Comparison of ENCODE assay signal across 9 cellular contexts in genomic region chr13:106520205-106521004, GRCh38. TPM values are rescaled to one million over a fixed set of nuclear protein-coding genes. Genes with fewer than 3 reads are reported as not detected.
DNase-seq lines count a peak whose midpoint lies in the region; ATAC-seq and TF ChIP-seq lines count a peak whose summit lies in the region.
"Had no signal": no experiment of that assay in that cellular context is flagged by ENCODE, and none has a peak within 500 bp of the region (broad histone marks: within the 10 kb centered on the region; RNA-seq: fewer than 3 reads in every experiment).

No MANE protein-coding gene starts in this region.

- H3K36me3 ChIP-seq in parathyroid adenoma (ENCODE audit: control insufficient read depth, insufficient read depth, low read length), result no peaks in the 10 kb centered on the region

- DNase-seq in ELF-1 (ENCODE audit: low read depth, low spot score) (peak; percentile 47), NCI-H510A (lab: John Stamatoyannopoulos, UW) (peak; percentile 14), epithelial cell of esophagus (ENCODE audit: low read depth) (no peak), head of caudate nucleus (no peak), occipital lobe (lab: John Stamatoyannopoulos, UW) (no peak)
- no peak for DNase-seq in activated CD4-positive, CD25-positive, alpha-beta regulatory T cell treated with anti-CD3 and anti-CD28 coated beads, Interleukin-2, amount 50 U/mL, for 72 hours
- DNase-seq: activated CD4-positive, alpha-beta T cell treated with anti-CD3 and anti-CD28 coated beads for 48 hours had no signal

- H3K4me1 ChIP-seq in parathyroid adenoma, result no peaks in the 10 kb centered on the region

- no peak overlapping the region for H3K9ac ChIP-seq in parathyroid adenoma

- H3K4me3 ChIP-seq in epithelial cell of esophagus (ENCODE audit: low read length), result no peak overlapping the region
- H3K4me3 ChIP-seq in parathyroid adenoma (ENCODE audit: low read depth, low read length), result peak overlapping the region; percentile 36

- no peak for ATAC-seq in GM21528 (IDR thresholded peaks at IDR 0.05; ENCODE audit: low FRiP score, unreplicated experiment)

- TF ChIP-seq CTCF in epithelial cell of esophagus (IDR thresholded peaks at IDR 0.05; ENCODE audit: insufficient read depth, low read depth, low read length, missing control alignments) (peak; percentile 34), parathyroid adenoma (IDR thresholded peaks at IDR 0.05) (peak; percentile 11)

- H3K4me2 ChIP-seq in parathyroid adenoma (ENCODE audit: low read length), result peak overlapping the region; percentile 73

- no peaks in the 10 kb centered on the region for H3K79me2 ChIP-seq in parathyroid adenoma

- H3K27ac ChIP-seq in parathyroid adenoma, result no peak overlapping the region

- H2AFZ ChIP-seq in parathyroid adenoma, result no peak overlapping the region

- intact Hi-C loops in head of caudate nucleus (cut with DNase I), result no loop called here

- no peaks in the 10 kb centered on the region for H3K9me3 ChIP-seq in parathyroid adenoma (ENCODE audit: control insufficient read depth, low read length)

- no peaks in the 10 kb centered on the region for H3K27me3 ChIP-seq in parathyroid adenoma (ENCODE audit: control insufficient read depth, insufficient read depth, low read length)

RNA-seq across cellular contexts. Expression of gene EFNB2, which starts 15.1 kb away (rescaled TPM):
- total RNA-seq in occipital lobe, result 82.8 TPM

RNA-seq across cellular contexts. Expression of gene ARGLU1, which starts 47.5 kb away (rescaled TPM):
- 160 TPM for total RNA-seq in occipital lobe

Comparison
In these comparisons a context has a peak if more than half of its experiments do, and no peak if none do; other contexts are left out.
1. DNase-seq: peak in ELF-1 (single experiment) and NCI-H510A (single experiment); none in epithelial cell of esophagus (single experiment), head of caudate nucleus (0 of 42), occipital lobe (single experiment) and activated CD4-positive, CD25-positive, alpha-beta regulatory T cell treated with anti-CD3 and anti-CD28 coated beads, Interleukin-2, amount 50 U/mL, for 72 hours (single experiment).